11 cellular contexts compared by ENCODE assay signal in genomic region chr21:19322360-19322759, GRCh38.
DNase-seq lines count a peak whose midpoint lies in the region; ATAC-seq and TF ChIP-seq lines count a peak whose summit lies in the region.
"Had no signal": no experiment of that assay in that cellular context is flagged by ENCODE, and none has a peak within 500 bp of the region (broad histone marks: within the 10 kb centered on the region; RNA-seq: fewer than 3 reads in every experiment).

No MANE protein-coding gene starts in this region.

- H3K9ac ChIP-seq in neural cell (ENCODE audit: low read length), result no peak overlapping the region

- no peaks in the 10 kb centered on the region for H3K9me2 ChIP-seq in neural cell (ENCODE audit: insufficient read depth, low read length)

- H3K27me3 ChIP-seq in body of pancreas, result no peaks in the 10 kb centered on the region
- no peaks in the 10 kb centered on the region for H3K27me3 ChIP-seq in neural cell (ENCODE audit: insufficient read depth, low read depth, low read length)

- no peak overlapping the region for H2AFZ ChIP-seq in neural cell (ENCODE audit: low read depth, low read length)

- H3K9me3 ChIP-seq in body of pancreas (no peaks in the 10 kb centered on the region), neural cell (ENCODE audit: low read length) (peaks cover under 1% of the 10 kb centered on the region)

- TF ChIP-seq CTCF in GM10266 (IDR thresholded peaks at IDR 0.05; ENCODE audit: control insufficient read depth, insufficient read depth, low read depth, missing control alignments) (peak; percentile 5), body of pancreas (IDR thresholded peaks at IDR 0.05) (peak; percentile 21 to 55 (median 51)), neural cell (IDR thresholded peaks at IDR 0.05; ENCODE audit: poor library complexity, severe bottlenecking) (peak; percentile 60)

- peak overlapping the region in 1 of 2 donors; percentile 6 for H3K4me3 ChIP-seq in body of pancreas
- no peak overlapping the region for H3K4me3 ChIP-seq in neural cell (ENCODE audit: low read length)
- H3K4me3 ChIP-seq: skin epidermis had no signal

- no peak for ATAC-seq in body of pancreas
- no peak for ATAC-seq in GM21576 (IDR thresholded peaks at IDR 0.05; ENCODE audit: unreplicated experiment)
- ATAC-seq in HG03354 (IDR thresholded peaks at IDR 0.05; ENCODE audit: poor library complexity, severe bottlenecking, unreplicated experiment), result no peak
- ATAC-seq: Right ventricle myocardium inferior had no signal

- DNase-seq in GM10266 (ENCODE audit: extremely low spot score) (no peak), NAMALWA (ENCODE audit: low spot score) (peak; percentile 17), body of pancreas (no peak)
- DNase-seq in stimulated activated naive CD4-positive, alpha-beta T cell treated with Interleukin-2 at 50 U/mL for 16 hours (lab: John Stamatoyannopoulos, UW), result no peak
- DNase-seq: islet precursor cell, NCI-H2227 treated with DMSO at 0.1 percent for 48 hours had no signal

- intact Hi-C loops in body of pancreas (cut with DNase I), result no loop called here

- peak; percentile 66 for TF ChIP-seq RAD21 in neural cell (conservative IDR thresholded peaks at IDR 0.05)

- H3K4me1 ChIP-seq in body of pancreas, result no peaks in the 10 kb centered on the region

- no peak for TF ChIP-seq EP300 in neural cell (conservative IDR thresholded peaks at IDR 0.05; ENCODE audit: poor library complexity, severe bottlenecking)

- WGBS in body of pancreas, 2 donors, result 7 to 11% methylated on average over 1 of the region's 1 CpG

- no peaks in the 10 kb centered on the region for H4K20me1 ChIP-seq in neural cell (ENCODE audit: insufficient read depth)

- H3F3A ChIP-seq in neural cell (ENCODE audit: insufficient read depth, low read length, poor library complexity, severe bottlenecking), result no peaks in the 10 kb centered on the region

- no peak overlapping the region for H3K4me2 ChIP-seq in neural cell (ENCODE audit: low read length)

- TF ChIP-seq POLR2A in body of pancreas (IDR thresholded peaks at IDR 0.05), result no peak

- H3K36me3 ChIP-seq in body of pancreas (replicated peaks in 1 of 2; ENCODE audit: insufficient read depth in 1 of 2, low read depth in 2 of 2) (no peaks in the 10 kb centered on the region), neural cell (ENCODE audit: insufficient read depth, low read length) (no peaks in the 10 kb centered on the region)

- H3K27ac ChIP-seq in body of pancreas, result no peak overlapping the region
- no peak overlapping the region for H3K27ac ChIP-seq in neural cell (ENCODE audit: low read length)
- H3K27ac ChIP-seq: skin epidermis had no signal

- no peaks in the 10 kb centered on the region for H3K79me2 ChIP-seq in neural cell (replicated peaks; ENCODE audit: insufficient read depth, low read length)

TF ChIP-seq in neural cell, 6 proteins besides CTCF, POLR2A, EP300 and RAD21:
- TF ChIP-seq MXI1 (conservative IDR thresholded peaks at IDR 0.05; ENCODE audit: poor library complexity, severe bottlenecking) (no peak), POLR2AphosphoS5 (IDR thresholded peaks at IDR 0.05) (no peak), SMC3 (conservative IDR thresholded peaks at IDR 0.05; ENCODE audit: poor library complexity) (peak; percentile 62), EZH2 (IDR thresholded peaks at IDR 0.05; ENCODE audit: borderline replicate concordance, insufficient read depth, low read length, poor library complexity, severe bottlenecking) (no peak), REST (IDR thresholded peaks at IDR 0.05; ENCODE audit: borderline replicate concordance) (no peak)

Comparison
In these comparisons a context has a peak if more than half of its experiments do, and no peak if none do; other contexts are left out.
1. CTCF ChIP-seq: peak in every context shown above with its lines; median percentile 60 in neural cell; 51 in body of pancreas; 5 in GM10266.